22 cellular contexts compared by ENCODE assay signal in genomic region chr10:119426699-119427098, GRCh38.
"Had no signal": no experiment of that assay in that cellular context is flagged by ENCODE, and none has a peak within 500 bp of the region (broad histone marks: within the 10 kb centered on the region; RNA-seq: fewer than 3 reads in every experiment).

No MANE protein-coding gene starts in this region.

- DNase-seq: dermis blood vessel endothelial cell; effector memory CD4-positive, alpha-beta T cell; erythroblast; esophagus squamous epithelium; foreskin melanocyte; mesendoderm; midbrain; naive thymus-derived CD4-positive, alpha-beta T cell; nucleus accumbens; sigmoid colon; stimulated activated CD4-positive, alpha-beta T cell treated with anti-CD3 and anti-CD28 coated beads, Interleukin-2, amount 100 ng/mL, for 24 hours; stimulated activated CD4-positive, alpha-beta T cell treated with anti-CD3 and anti-CD28 coated beads, Interleukin-4, amount 100 ng/mL, for 24 hours; stimulated activated naive CD4-positive, alpha-beta T cell treated with Interleukin-2 at 50 U/mL for 16 hours; stomach; thyroid gland; trophoblast cell had no signal

- H3K9me3 ChIP-seq: esophagus squamous epithelium, prostate gland, right atrium auricular region, sigmoid colon, stomach, thyroid gland had no signal

- H3K9ac ChIP-seq: neural progenitor cell had no signal

- H3K4me3 ChIP-seq: coronary artery, esophagus squamous epithelium, neural progenitor cell, prostate gland, right atrium auricular region, sigmoid colon, stomach, thyroid gland had no signal

- ATAC-seq: naive thymus-derived CD4-positive, alpha-beta T cell; stimulated activated effector memory CD8-positive, alpha-beta T cell treated with anti-CD3 and anti-CD28 coated beads, Interleukin-12 subunit alpha, Interleukin-12 subunit beta, amount 100 ng/mL, for 72 hours had no signal

- H3K4me2 ChIP-seq: neural progenitor cell had no signal

- H2AFZ ChIP-seq: neural progenitor cell had no signal

- H3K4me1 ChIP-seq: prostate gland had no signal

- H3K36me3 ChIP-seq: neural progenitor cell, prostate gland had no signal

- FAIRE-seq: keratinocyte had no signal

- H3K27ac ChIP-seq: coronary artery, esophagus squamous epithelium, neural progenitor cell, prostate gland, right atrium auricular region, sigmoid colon, stomach, thyroid gland had no signal

- H3K27me3 ChIP-seq: esophagus squamous epithelium, neural progenitor cell, right atrium auricular region, sigmoid colon, stomach, thyroid gland had no signal
